7 cellular contexts compared by ENCODE assay signal in genomic region chr6:20403766-20404640, GRCh38. TPM values are rescaled to one million over a fixed set of nuclear protein-coding genes. Genes with fewer than 3 reads are reported as not detected.
DNase-seq lines count a peak whose midpoint lies in the region; ATAC-seq and TF ChIP-seq lines count a peak whose summit lies in the region.

No MANE protein-coding gene starts in this region.

- H3K9me3 ChIP-seq in gastroesophageal sphincter (no peaks in the 10 kb centered on the region), prostate gland (no peaks in the 10 kb centered on the region), vagina (no peaks in the 10 kb centered on the region)

- TF ChIP-seq CTCF in gastroesophageal sphincter (IDR thresholded peaks at IDR 0.05) (no peak), prostate gland (IDR thresholded peaks at IDR 0.05) (no peak), vagina (IDR thresholded peaks at IDR 0.05) (no peak)

- TF ChIP-seq POLR2A in Raji (IDR thresholded peaks at IDR 0.05; ENCODE audit: insufficient read depth, low read depth, low read length) (0 out of 2 replicates have a peak, but pooled peaks have one; percentile 10), gastroesophageal sphincter (IDR thresholded peaks at IDR 0.05) (no peak), prostate gland (IDR thresholded peaks at IDR 0.05) (no peak), vagina (IDR thresholded peaks at IDR 0.05) (no peak)

- H3K4me1 ChIP-seq in gastroesophageal sphincter (peaks cover 0 to 19% (median 3%) of the 10 kb centered on the region in 3 donors), prostate gland (replicated peaks) (no peaks in the 10 kb centered on the region), vagina (peaks cover 12% of the 10 kb centered on the region)

- H3K36me3 ChIP-seq in gastroesophageal sphincter (no peaks in the 10 kb centered on the region), prostate gland (no peaks in the 10 kb centered on the region), vagina (no peaks in the 10 kb centered on the region)

- H3K27ac ChIP-seq in gastroesophageal sphincter, result peak overlapping the region; percentile 30 to 92 (median 86)
- peak overlapping the region; percentile 82 to 86 for H3K27ac ChIP-seq in prostate gland
- H3K27ac ChIP-seq in vagina, result peak overlapping the region; percentile 88

- DNase-seq in activated effector memory CD4-positive, alpha-beta T cell treated with anti-CD3 and anti-CD28 coated beads, Interleukin-2, amount 50 U/mL, for 16 hours, result peak; percentile 91
- DNase-seq in prostate gland (ENCODE audit: low spot score) (no peak), vagina (ENCODE audit: extremely low spot score in 2 of 2) (no peak)

- WGBS in gastroesophageal sphincter (ENCODE audit: low coverage in 1 of 2), 2 donors, result 0% methylated on average over 7 to 18 of the region's 38 CpGs
- WGBS in prostate gland, result under 1% methylated on average over 36 of the region's 38 CpGs

- peak overlapping the region; percentile 64 to 87 for H3K4me3 ChIP-seq in gastroesophageal sphincter
- H3K4me3 ChIP-seq in prostate gland, result peak overlapping the region; percentile 68
- H3K4me3 ChIP-seq in vagina, result peak overlapping the region; percentile 90

- H3K27me3 ChIP-seq in gastroesophageal sphincter (no peaks in the 10 kb centered on the region), prostate gland (replicated peaks; ENCODE audit: insufficient read depth) (no peaks in the 10 kb centered on the region), vagina (no peaks in the 10 kb centered on the region)

- ATAC-seq in GM18519 (IDR thresholded peaks at IDR 0.05; ENCODE audit: low FRiP score, unreplicated experiment) (peak; percentile 0), HG03521 (IDR thresholded peaks at IDR 0.05; ENCODE audit: unreplicated experiment) (peak; percentile 0), gastroesophageal sphincter (no peak)

- intact Hi-C loops in prostate gland (cut with DNase I) (loop anchor here (5.0 to 10.0 kb wide), 3 partner anchors 112 to 289 kb away; no protein-coding TSS in a partner anchor), vagina (cut with DNase I) (loop anchor here (2.0 kb wide), 1 partner anchor 131 kb away; the partner anchor contains the start of gene CDKAL1)

- TF ChIP-seq EP300 in gastroesophageal sphincter (IDR thresholded peaks at IDR 0.05), result no peak

RNA-seq across cellular contexts. Expression of gene E2F3, which starts 2.3 kb away (rescaled TPM):
- total RNA-seq in gastroesophageal sphincter, result 1 to 10 TPM; 3.4 to 6.5 (median 5.2) TPM
- total RNA-seq in prostate gland, result 1 to 10 TPM; 3.7 to 5.5 TPM
- 4.4 TPM for total RNA-seq in vagina
